8 cellular contexts compared by ENCODE assay signal in genomic region chr6:26026833-26027490, GRCh38.
A peak's percentile ranks its signal among the peaks of the same experiment; 100 is the strongest.
DNase-seq lines count a peak whose midpoint lies in the region; ATAC-seq, FAIRE-seq and TF ChIP-seq lines count a peak whose summit lies in the region.

No MANE protein-coding gene starts in this region.

- peak overlapping the region; percentile 73 to 97 for H3K4me3 ChIP-seq in kidney (ENCODE audit: low read length in 2 of 2)

- H3K9me3 ChIP-seq in kidney (ENCODE audit: control insufficient read depth in 1 of 2, low read length in 2 of 2), result no peaks in the 10 kb centered on the region

- peak; percentile 42 for ATAC-seq in GM19023 (IDR thresholded peaks at IDR 0.05; ENCODE audit: unreplicated experiment)
- peak; percentile 46 for ATAC-seq in HG03280 (IDR thresholded peaks at IDR 0.05; ENCODE audit: unreplicated experiment)
- peak; percentile 79 for ATAC-seq in central memory CD8-positive, alpha-beta T cell (replicated peaks; ENCODE audit: extremely low read depth, poor library complexity, severe bottlenecking)

- peaks cover 19% of the 10 kb centered on the region for H3K36me3 Mint-ChIP-seq in central memory CD8-positive, alpha-beta T cell (ENCODE audit: insufficient read depth)

- peak overlapping the region; percentile 83 to 92 for H3K27ac ChIP-seq in kidney (ENCODE audit: low read depth in 2 of 2, low read length in 2 of 2)

- peak overlapping the region; percentile 57 to 86 for H3K9ac ChIP-seq in kidney (ENCODE audit: low read length in 2 of 2)

- no peaks in the 10 kb centered on the region for H3K27me3 Mint-ChIP-seq in central memory CD8-positive, alpha-beta T cell

- H3K4me1 ChIP-seq in kidney (ENCODE audit: control insufficient read depth in 1 of 2, insufficient read depth in 1 of 2, low read depth in 1 of 2, low read length in 2 of 2), result peaks cover 9 to 14% of the 10 kb centered on the region in 2 donors

- intact Hi-C loops in kidney (cut with DNase I), result no loop called here

- H3K4me1 Mint-ChIP-seq in central memory CD8-positive, alpha-beta T cell, result peaks cover 40% of the 10 kb centered on the region

- peak overlapping the region; percentile 96 for H3K27ac Mint-ChIP-seq in central memory CD8-positive, alpha-beta T cell (ENCODE audit: low read depth)

- no peaks in the 10 kb centered on the region for H3K9me3 Mint-ChIP-seq in central memory CD8-positive, alpha-beta T cell

- H3K4me3 Mint-ChIP-seq in central memory CD8-positive, alpha-beta T cell, result peak overlapping the region; percentile 80

- peak; percentile 87 for FAIRE-seq in kidney (lab: Jason Lieb, UNC)

- DNase-seq in AG08396 (ENCODE audit: low spot score) (peak; percentile 68), NCI-H446 (lab: John Stamatoyannopoulos, UW) (peak; percentile 94 to 95), kidney (peak; percentile 96)
- DNase-seq in activated CD4-positive, CD25-positive, alpha-beta regulatory T cell treated with anti-CD3 and anti-CD28 coated beads, Interleukin-2, amount 50 U/mL, for 16 hours (ENCODE audit: low read depth, low spot score), result peak; percentile 77
- peak; percentile 76 to 90 for DNase-seq in central memory CD8-positive, alpha-beta T cell (ENCODE audit: low spot score in 2 of 2)
- peak; percentile 72 to 81 for DNase-seq in stimulated activated CD4-positive, alpha-beta T cell treated with anti-CD3 and anti-CD28 coated beads, Interleukin-1b, Interleukin-23, amount 100 ng/mL, for 1 hour (ENCODE audit: low read depth in 2 of 2)

- no peaks in the 10 kb centered on the region for H3K36me3 ChIP-seq in kidney (ENCODE audit: control insufficient read depth in 1 of 2, insufficient read depth in 2 of 2, low read length in 2 of 2)

- no peak for TF ChIP-seq CTCF in kidney (IDR thresholded peaks at IDR 0.05; ENCODE audit: borderline replicate concordance, extremely low read depth, insufficient read depth)

Comparison
In these comparisons a context has a peak if more than half of its experiments do, and no peak if none do; other contexts are left out.
1. Peak in every context shown above with its lines: DNase-seq, ATAC-seq, H3K4me3 ChIP-seq and H3K27ac ChIP-seq.